ENCODE assay signal across 1 cellular context in genomic region chr14:105146181-105146975, GRCh38.
TF ChIP-seq lines count a peak whose summit lies in the region.

No MANE protein-coding gene starts in this region.

TF ChIP-seq in HEK293, 187 proteins besides CTCF, POLR2A, EP300 and RAD21:
- TF ChIP-seq HIC1 (tag by site-specific recombination; IDR thresholded peaks at IDR 0.05) (0 out of 2 replicates have a peak, but pooled peaks have one; percentile 30), ZBTB26 (tag by site-specific recombination; optimal IDR thresholded peaks at IDR 0.05) (no peak), GLIS1 (tag by site-specific recombination; IDR thresholded peaks at IDR 0.05) (peak; percentile 13; the same call in 1 of the 2 replicates)
